ENCODE assay signal across 8 cellular contexts in genomic region chr1:228140724-228141081, GRCh38. TPM values are rescaled to one million over a fixed set of nuclear protein-coding genes. Genes with fewer than 3 reads are reported as not detected.
DNase-seq lines count a peak whose midpoint lies in the region; TF ChIP-seq lines count a peak whose summit lies in the region.

No MANE protein-coding gene starts in this region.

- H3K4me3 Mint-ChIP-seq in CD14-positive monocyte (peak overlapping the region; percentile 93 to 94), nephron progenitor cell (peak overlapping the region; percentile 92)

- H3K27me3 ChIP-seq in MG63 (0 out of 2 replicates have a peak, but pooled peaks cover 10% of the 10 kb centered on the region), duodenal mucosa (ENCODE audit: control insufficient read depth in 1 of 2, insufficient read depth in 2 of 2, low read length in 2 of 2) (peaks cover 0 to 4% of the 10 kb centered on the region in 2 donors)

- peaks cover 49% of the 10 kb centered on the region for H3K4me1 Mint-ChIP-seq in CD14-positive monocyte
- peaks cover 21% of the 10 kb centered on the region for H3K4me1 Mint-ChIP-seq in nephron progenitor cell

- H3K4me1 ChIP-seq in duodenal mucosa (ENCODE audit: control insufficient read depth in 1 of 2, insufficient read depth in 2 of 2, low read length in 2 of 2), result peaks cover 36 to 37% of the 10 kb centered on the region in 2 donors

- TF ChIP-seq CTCF in CD14-positive monocyte (IDR thresholded peaks at IDR 0.05) (no peak), nephron progenitor cell (IDR thresholded peaks at IDR 0.05) (no peak)

- H3K9me3 Mint-ChIP-seq in CD14-positive monocyte (no peaks in the 10 kb centered on the region), nephron progenitor cell (no peaks in the 10 kb centered on the region)

- H3K27ac ChIP-seq in duodenal mucosa (ENCODE audit: low read depth, low read length), result peak overlapping the region; percentile 98

- no peaks in the 10 kb centered on the region for H3K9me3 ChIP-seq in MG63
- no peaks in the 10 kb centered on the region for H3K9me3 ChIP-seq in duodenal mucosa (ENCODE audit: control insufficient read depth in 1 of 2, low read length in 2 of 2)

- intact Hi-C loops in CD14-positive monocyte (cut with micrococcal nuclease), result loop anchor here (1.0 to 5.0 kb wide), 3 partner anchors 24 to 33 kb away; partner anchors contain the start of genes IBA57 (in 1 of the 2) and MRPL55 (in 1 of the 2)

- peaks cover 6 to 23% of the 10 kb centered on the region in 2 donors for H3K36me3 Mint-ChIP-seq in CD14-positive monocyte
- H3K36me3 Mint-ChIP-seq in nephron progenitor cell (ENCODE audit: low read depth), result no peaks in the 10 kb centered on the region

- DNase-seq in CD14-positive monocyte (ENCODE audit: low spot score) (no peak), MG63 (no peak), nephron progenitor cell (no peak), DMS114 treated with DMSO at 0.1 percent for 48 hours (lab: John Stamatoyannopoulos, UW; ENCODE audit: unreplicated experiment) (no peak), erythroblast (lab: John Stamatoyannopoulos, UW) (no peak), hypothalamus (lab: John Stamatoyannopoulos, UW) (no peak), SHP77 (lab: John Stamatoyannopoulos, UW) (no peak)

- H3K27ac Mint-ChIP-seq in CD14-positive monocyte (peak overlapping the region; percentile 85 to 99 (median 98)), nephron progenitor cell (no peak overlapping the region)

- H3K4me3 ChIP-seq in MG63, result peak overlapping the region; percentile 74
- peak overlapping the region; percentile 79 to 96 for H3K4me3 ChIP-seq in duodenal mucosa (ENCODE audit: low read depth in 1 of 2, low read length in 2 of 2)

- peaks cover 36% of the 10 kb centered on the region for H3K36me3 ChIP-seq in MG63
- peaks cover 0 to 9% of the 10 kb centered on the region in 2 donors for H3K36me3 ChIP-seq in duodenal mucosa (ENCODE audit: control insufficient read depth in 1 of 2, insufficient read depth in 2 of 2, low read length in 2 of 2)

- peaks cover 1 to 7% (median 2%) of the 10 kb centered on the region in 3 donors for H3K27me3 Mint-ChIP-seq in CD14-positive monocyte (ENCODE audit: low read depth in 3 of 3)
- H3K27me3 Mint-ChIP-seq in nephron progenitor cell (ENCODE audit: low read depth, poor library complexity), result peaks cover 38% of the 10 kb centered on the region

- TF ChIP-seq POLR2A in erythroblast (IDR thresholded peaks at IDR 0.05; ENCODE audit: low read length), result no peak

- peak overlapping the region; percentile 94 to 97 for H3K9ac ChIP-seq in duodenal mucosa (ENCODE audit: low read depth in 1 of 2, low read length in 2 of 2)

RNA-seq across cellular contexts. Expression of gene GUK1, which starts 0.6 kb away (rescaled TPM):
- polyA plus RNA-seq in CD14-positive monocyte, result 100 to 1,000 TPM; 262 to 316 TPM
- 246 and 425 TPM in 2 replicates for total RNA-seq in MG63 (2014; rRNA removed; shearing (Covaris generic); ENCODE audit: low replicate concordance)

RNA-seq across cellular contexts. Expression of gene GJC2, which starts 9.0 kb away (rescaled TPM):
- polyA plus RNA-seq in CD14-positive monocyte, result not detected
- total RNA-seq in MG63 (2014; rRNA removed; shearing (Covaris generic); ENCODE audit: low replicate concordance), result 0.20 and 4.8 TPM in 2 replicates

RNA-seq across cellular contexts. Expression of gene IBA57, which starts 24.9 kb away (rescaled TPM):
- 1 to 10 TPM; 1.6 to 2.1 TPM for polyA plus RNA-seq in CD14-positive monocyte
- 2.0 and 19.4 TPM in 2 replicates for total RNA-seq in MG63 (2014; rRNA removed; shearing (Covaris generic); ENCODE audit: low replicate concordance)

RNA-seq across cellular contexts. Expression of gene MRPL55, which starts 31.6 kb away (rescaled TPM):
- 100 to 1,000 TPM in 1 of 2 donors, 10 to 100 TPM in 1; 99.8 to 104 TPM for polyA plus RNA-seq in CD14-positive monocyte
- total RNA-seq in MG63 (2014; rRNA removed; shearing (Covaris generic); ENCODE audit: low replicate concordance), result 46.6 and 83.8 TPM in 2 replicates

RNA-seq across cellular contexts. Expression of gene C1orf35, which starts 37.6 kb away (rescaled TPM):
- 10 to 100 TPM in 1 of 2 donors, 1 to 10 TPM in 1; 6.9 to 10.6 TPM for polyA plus RNA-seq in CD14-positive monocyte
- total RNA-seq in MG63 (2014; rRNA removed; shearing (Covaris generic); ENCODE audit: low replicate concordance), result 38.6 and 39.0 TPM in 2 replicates
